ENCODE assay signal across 9 cellular contexts in the genomic region with DNA sequence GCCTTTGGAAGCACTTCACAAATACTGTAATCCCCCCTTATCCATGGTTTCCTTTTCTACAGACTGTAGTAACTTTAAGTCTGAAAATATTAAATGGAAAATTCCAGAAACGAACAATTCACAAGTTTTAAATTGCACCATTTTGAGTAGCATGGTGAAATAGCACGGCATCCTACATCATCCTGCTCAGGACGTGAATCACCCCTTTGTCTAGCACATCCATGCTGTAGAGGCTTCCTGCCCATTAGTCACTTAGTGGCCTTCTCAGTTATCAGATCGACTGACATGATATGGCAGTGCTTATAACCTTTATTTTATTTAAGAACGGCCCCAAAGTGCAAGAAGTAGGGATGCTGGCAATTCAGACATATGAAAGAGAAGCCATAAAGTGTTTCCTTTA.
DNase-seq lines count a peak whose midpoint lies in the region; TF ChIP-seq lines count a peak whose summit lies in the region.
"Had no signal": no experiment of that assay in that cellular context is flagged by ENCODE, and none has a peak within 500 bp of the region (broad histone marks: within the 10 kb centered on the region; RNA-seq: fewer than 3 reads in every experiment).

No MANE protein-coding gene starts in this region.

- no peak for TF ChIP-seq CTCF in AG09309 (IDR thresholded peaks at IDR 0.05; ENCODE audit: control insufficient read depth, insufficient read depth, low read depth, low read length, missing control alignments)
- TF ChIP-seq CTCF in mammary epithelial cell (conservative IDR thresholded peaks at IDR 0.05 in 1 of 2, IDR thresholded peaks at IDR 0.05 in 1 of 2; ENCODE audit: extremely low read depth in 1 of 2, insufficient read depth in 1 of 2, low read depth in 1 of 2, low read length in 2 of 2): no peak
- TF ChIP-seq CTCF in Calu3 (IDR thresholded peaks at IDR 0.05; ENCODE audit: unreplicated experiment): no peak

- DNase-seq in AG09309 (ENCODE audit: low read depth) (peak; percentile 82), HS-5 (ENCODE audit: low read depth) (peak; percentile 76), mammary epithelial cell (peak; percentile 77), kidney tubule cell (ENCODE audit: low spot score) (peak; percentile 66), Calu3 (no peak), LoVo (ENCODE audit: low spot score) (no peak), NCI-H128 (lab: John Stamatoyannopoulos, UW; ENCODE audit: unreplicated experiment) (no peak), caudate nucleus (lab: John Stamatoyannopoulos, UW) (no peak)

- CTCF ChIA-PET in mammary epithelial cell (lab: Charles Lee; ENCODE audit: low non-redundant PET) (no interaction called here), Calu3 (lab: Charles Lee) (no interaction called here)

- no peak overlapping the region for H3K9ac ChIP-seq in mammary epithelial cell (ENCODE audit: insufficient read depth, low read length)

- peaks cover 13% of the 10 kb centered on the region for H3K4me1 ChIP-seq in mammary epithelial cell (ENCODE audit: insufficient read depth, low read length)

- H3K4me2 ChIP-seq in mammary epithelial cell (ENCODE audit: insufficient read depth, low read depth, low read length): peak overlapping the region; percentile 42

- no peak overlapping the region for H3K27ac Mint-ChIP-seq in Calu3 (ENCODE audit: unreplicated experiment)

- H3K9me3 Mint-ChIP-seq in Calu3 (ENCODE audit: low read depth, unreplicated experiment): no peaks in the 10 kb centered on the region
- H3K9me3 Mint-ChIP-seq: nephron had no signal

- BruUV-seq in mammary epithelial cell (replicated peaks; lab: Mats Ljungman, UMichigan) (no TSS peak), Calu3 (replicated peaks; lab: Mats Ljungman, UMichigan) (no TSS peak)

- no peaks in the 10 kb centered on the region for H3K27me3 ChIP-seq in mammary epithelial cell (ENCODE audit: insufficient read depth, low read length)

- no peaks in the 10 kb centered on the region for H3K9me3 ChIP-seq in mammary epithelial cell (replicated peaks; ENCODE audit: insufficient read depth, low read length)

- no peaks in the 10 kb centered on the region for H3K36me3 Mint-ChIP-seq in Calu3 (ENCODE audit: insufficient read depth, unreplicated experiment)

- intact Hi-C loops in mammary epithelial cell (cut with micrococcal nuclease) (no loop called here), Calu3 (cut with micrococcal nuclease; ENCODE audit: unreplicated experiment) (no loop called here)

- dilution Hi-C loops in mammary epithelial cell (cut with HindIII; ENCODE audit: low sequenced_read_pairs): no loop called here

- H3K27ac ChIP-seq in mammary epithelial cell (ENCODE audit: insufficient read depth, low read depth, low read length) (peak overlapping the region; percentile 40), caudate nucleus (ENCODE audit: low read depth, low read length) (no peak overlapping the region)

- H3K4me3 Mint-ChIP-seq in Calu3 (ENCODE audit: low read depth, unreplicated experiment): no peak overlapping the region
- H3K4me3 Mint-ChIP-seq: nephron had no signal

- peak overlapping the region; percentile 41 for H2AFZ ChIP-seq in mammary epithelial cell (ENCODE audit: low read depth, low read length)

- in situ Hi-C loops in mammary epithelial cell (cut with MboI; ENCODE audit: low sequenced_read_pairs in 2 of 2): no loop called here

- no peaks in the 10 kb centered on the region for H3K4me1 Mint-ChIP-seq in Calu3 (ENCODE audit: low read depth, unreplicated experiment)
- H3K4me1 Mint-ChIP-seq: nephron had no signal

- H3K79me2 ChIP-seq in mammary epithelial cell (ENCODE audit: insufficient read depth, low read length): no peaks in the 10 kb centered on the region

- no peaks in the 10 kb centered on the region for H3K36me3 ChIP-seq in mammary epithelial cell (ENCODE audit: insufficient read depth, low read length)

- H3K27me3 Mint-ChIP-seq in Calu3 (ENCODE audit: unreplicated experiment): peaks cover 9% of the 10 kb centered on the region

- WGBS in mammary epithelial cell (ENCODE audit: low coverage, missing lambda C conversion rate): 17% methylated on average over 5 of the region's 5 CpGs

- H3K4me3 ChIP-seq in AG09309 (ENCODE audit: control insufficient read depth, low read depth, low read length) (no peak overlapping the region), mammary epithelial cell (replicated peaks in 1 of 3; ENCODE audit: insufficient read depth in 1 of 3, low read depth in 2 of 3, low read length in 3 of 3) (no peak overlapping the region)

- H4K20me1 ChIP-seq in mammary epithelial cell (ENCODE audit: insufficient read depth, low read length): no peaks in the 10 kb centered on the region

Comparison
In these comparisons a context has a peak if more than half of its experiments do, and no peak if none do; other contexts are left out.
1. DNase-seq: peak in AG09309 (single experiment), HS-5 (single experiment), mammary epithelial cell (single experiment) and kidney tubule cell (single experiment); none in Calu3 (single experiment), LoVo (single experiment), NCI-H128 (single experiment) and caudate nucleus (0 of 61).